In the genomic region with DNA sequence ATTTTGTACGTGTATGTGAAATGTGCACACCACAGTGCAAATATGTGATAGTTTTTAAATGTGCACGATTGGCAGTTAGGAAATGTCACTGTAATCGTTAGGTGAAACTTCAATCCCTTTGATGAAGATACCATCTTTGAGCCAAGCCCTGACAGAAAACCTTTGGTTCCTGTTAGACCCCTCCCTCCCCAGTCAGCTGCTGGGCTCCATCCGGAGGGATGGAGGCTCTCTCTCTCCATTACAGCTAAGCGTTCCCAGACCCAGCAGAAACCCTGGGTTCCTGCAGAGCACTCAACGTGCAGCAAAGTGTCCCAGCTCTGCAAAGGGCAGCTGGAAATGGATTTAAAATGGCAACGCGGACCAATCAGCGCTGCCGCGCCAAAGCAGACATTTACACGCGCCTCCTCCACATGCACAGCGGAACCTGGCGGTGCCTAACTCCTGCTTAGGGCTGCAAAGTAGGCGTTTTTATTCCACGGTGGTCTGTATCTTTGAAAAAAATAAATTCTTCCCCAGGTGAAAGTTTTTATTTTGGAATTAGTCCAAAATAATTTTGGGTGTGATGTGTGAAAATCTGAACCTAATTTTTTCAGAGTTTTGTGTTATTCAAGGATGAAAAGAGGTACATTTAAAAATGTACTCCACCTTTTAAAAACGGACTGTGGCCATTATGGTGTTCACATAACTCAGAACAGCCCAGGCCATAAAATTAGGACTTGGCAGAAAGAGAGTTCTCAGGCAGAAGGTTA, we compare ENCODE assay signal across 9 cellular contexts. TPM values are rescaled to one million over a fixed set of nuclear protein-coding genes. Genes with fewer than 3 reads are reported as not detected.
DNase-seq lines count a peak whose midpoint lies in the region; ATAC-seq and TF ChIP-seq lines count a peak whose summit lies in the region.
"Had no signal": no experiment of that assay in that cellular context is flagged by ENCODE, and none has a peak within 500 bp of the region (broad histone marks: within the 10 kb centered on the region; RNA-seq: fewer than 3 reads in every experiment).

No MANE protein-coding gene starts in this region.

- no peaks in the 10 kb centered on the region for H3K9me3 Mint-ChIP-seq in nephron

- H3K27me3 ChIP-seq in ectodermal cell (ENCODE audit: control insufficient read depth, insufficient read depth, low read length, poor library complexity, severe bottlenecking) (no peaks in the 10 kb centered on the region), lower lobe of right lung (ENCODE audit: low read depth) (peaks cover 77% of the 10 kb centered on the region)

- intact Hi-C loops in lower lobe of right lung (cut with DNase I), result no loop called here

- ATAC-seq in HG02798 (IDR thresholded peaks at IDR 0.05; ENCODE audit: poor library complexity, unreplicated experiment), result no peak
- no peak for ATAC-seq in lower lobe of right lung
- ATAC-seq in GM21423 (IDR thresholded peaks at IDR 0.05; ENCODE audit: unreplicated experiment), result no peak
- ATAC-seq in GM21717 (IDR thresholded peaks at IDR 0.05; ENCODE audit: unreplicated experiment), result no peak

- H3K4me3 ChIP-seq in ectodermal cell (ENCODE audit: insufficient read depth, low read depth, low read length) (peak overlapping the region; percentile 79), lower lobe of right lung (no peak overlapping the region)

- H3K36me3 ChIP-seq in ectodermal cell (ENCODE audit: control insufficient read depth, insufficient read depth, low read length) (no peaks in the 10 kb centered on the region), lower lobe of right lung (no peaks in the 10 kb centered on the region)

- H3K27ac Mint-ChIP-seq in nephron, result peak overlapping the region; percentile 90 to 100 (median 93)

- H3K27ac ChIP-seq in ectodermal cell (ENCODE audit: insufficient read depth, low read depth, low read length, poor library complexity, severe bottlenecking), result peak overlapping the region; percentile 64
- H3K27ac ChIP-seq in lower lobe of right lung, result no peak overlapping the region

- H3K4me1 ChIP-seq in ectodermal cell (ENCODE audit: control insufficient read depth, insufficient read depth, low read length), result peaks cover 11% of the 10 kb centered on the region
- H3K4me1 ChIP-seq in lower lobe of right lung, result peaks cover 34% of the 10 kb centered on the region

- peak; percentile 24 for DNase-seq in GM10248 (ENCODE audit: extremely low spot score)
- DNase-seq in NCI-H526 (lab: John Stamatoyannopoulos, UW), result peak; percentile 23 to 65
- DNase-seq in lower lobe of right lung, result no peak

- POLR2A ChIA-PET in GM10248 (lab: Yijun Ruan, JAX), result no interaction called here

- 1% methylated on average over 18 of the region's 18 CpGs for WGBS in ectodermal cell, 2 experiments

- H3K27me3 Mint-ChIP-seq in nephron (ENCODE audit: low read depth), result peaks cover 21% of the 10 kb centered on the region

- H3K9me3 ChIP-seq in ectodermal cell (ENCODE audit: control insufficient read depth, low read length) (no peaks in the 10 kb centered on the region), lower lobe of right lung (no peaks in the 10 kb centered on the region)

- peaks cover 10% of the 10 kb centered on the region for H3K36me3 Mint-ChIP-seq in nephron (ENCODE audit: low read depth)

- peaks cover 19% of the 10 kb centered on the region for H3K4me1 Mint-ChIP-seq in nephron

- CTCF ChIA-PET in GM10248 (lab: Yijun Ruan, JAX), result interaction anchor here (0.7 kb wide), 1 partner anchor 24 kb away, joined by 3 read pairs; no protein-coding TSS in a partner anchor

- TF ChIP-seq CTCF in GM10248 (IDR thresholded peaks at IDR 0.05; ENCODE audit: control extremely low read depth, extremely low read depth, low read depth, missing control alignments), result no peak
- TF ChIP-seq CTCF in nephron (IDR thresholded peaks at IDR 0.05; ENCODE audit: unreplicated experiment in 3 of 3), result no peak
- no peak for TF ChIP-seq CTCF in lower lobe of right lung (IDR thresholded peaks at IDR 0.05)

- peak overlapping the region; percentile 95 to 98 (median 95) for H3K4me3 Mint-ChIP-seq in nephron

RNA-seq across cellular contexts. Expression of gene HMGA2, which starts 1.4 kb away (rescaled TPM):
- polyA plus RNA-seq in ectodermal cell (2013, experiment 1 of 4), result 263 TPM
- 224 TPM for polyA plus RNA-seq in ectodermal cell (2013, experiment 2 of 4)
- 252 TPM for polyA plus RNA-seq in ectodermal cell (2013, experiment 3 of 4)
- polyA plus RNA-seq in ectodermal cell (2013, experiment 4 of 4), result 239 TPM
- not detected for total RNA-seq in lower lobe of right lung
- total RNA-seq: T-helper 1 cell treated with Interleukin-12 subunit alpha and Interleukin-12 subunit beta and Interleukin-4 antibody, amounts not matched to agents 30 ng/mL and 1 ng/mL, for 36 hours had no signal
